In genomic region chr4:185307136-185307950, GRCh38 we compare ENCODE assay signal across 2 cellular contexts.
TF ChIP-seq lines count a peak whose summit lies in the region.

No MANE protein-coding gene starts in this region.

TF ChIP-seq in SK-N-SH, 30 proteins besides CTCF, POLR2A, EP300 and RAD21 (continued from another document):
- TF ChIP-seq IRF3 (IDR thresholded peaks at IDR 0.05; ENCODE audit: low read depth, low read length) = no peak
- TF ChIP-seq GABPA (IDR thresholded peaks at IDR 0.05; ENCODE audit: low read depth) = no peak
TF ChIP-seq in SK-N-SH: peak in this region for 0.

TF ChIP-seq in SK-N-SH treated with all-trans-retinoic acid at 6 μM for 48 hours, 23 proteins besides CTCF, POLR2A, EP300 and RAD21 (continued from another document):
- no peak for TF ChIP-seq CSRNP3 (CRISPR knock-in tag; IDR thresholded peaks at IDR 0.05)
- no peak for TF ChIP-seq POU6F1 (CRISPR knock-in tag; IDR thresholded peaks at IDR 0.05; ENCODE audit: borderline replicate concordance, low read depth)
- no peak for TF ChIP-seq ZFP30 (CRISPR knock-in tag; IDR thresholded peaks at IDR 0.05)
